14 cellular contexts compared by ENCODE assay signal in genomic region chr1:242522304-242522945, GRCh38. TPM values are rescaled to one million over a fixed set of nuclear protein-coding genes. Genes with fewer than 3 reads are reported as not detected.
A peak's percentile ranks its signal among the peaks of the same experiment; 100 is the strongest.
DNase-seq lines count a peak whose midpoint lies in the region; ATAC-seq and TF ChIP-seq lines count a peak whose summit lies in the region.
"Had no signal": no experiment of that assay in that cellular context is flagged by ENCODE, and none has a peak within 500 bp of the region (broad histone marks: within the 10 kb centered on the region; RNA-seq: fewer than 3 reads in every experiment).

No MANE protein-coding gene starts in this region.

- DNase-seq in HT1080 (ENCODE audit: low read depth) (peak; percentile 77), coronary artery (ENCODE audit: low spot score) (no peak), osteoblast (ENCODE audit: insufficient read length, low spot score, missing footprints) (peak; percentile 84), NCI-H345 treated with DMSO at 0.1 percent for 48 hours (lab: John Stamatoyannopoulos, UW; ENCODE audit: unreplicated experiment) (no peak)
- no peak for DNase-seq in central memory CD4-positive, alpha-beta T cell
- DNase-seq: CD4-positive, alpha-beta T cell; foreskin melanocyte; PC-9; right lobe of liver; testis had no signal

- H3K4me2 ChIP-seq in osteoblast (ENCODE audit: insufficient read depth, low read length) = no peak overlapping the region
- H3K4me2 ChIP-seq: PC-9 had no signal

- peaks cover 32% of the 10 kb centered on the region for H3K27me3 ChIP-seq in osteoblast (ENCODE audit: insufficient read depth, low read length)
- H3K27me3 ChIP-seq: right lobe of liver, testis had no signal

- no peaks in the 10 kb centered on the region for H4K20me1 ChIP-seq in osteoblast (ENCODE audit: insufficient read depth, low read length)

- H3K36me3 ChIP-seq in osteoblast (ENCODE audit: insufficient read depth, low read length) = no peaks in the 10 kb centered on the region
- H3K36me3 ChIP-seq: right lobe of liver had no signal

- H3K4me3 ChIP-seq in coronary artery (peak overlapping the region; percentile 74), osteoblast (ENCODE audit: insufficient read depth, low read length) (no peak overlapping the region)
- H3K4me3 ChIP-seq: PC-9, right lobe of liver had no signal

- H3K9me3 ChIP-seq in osteoblast (ENCODE audit: low read depth, low read length) = no peaks in the 10 kb centered on the region
- H3K9me3 ChIP-seq: right lobe of liver, testis had no signal

- ATAC-seq in GM18867 (IDR thresholded peaks at IDR 0.05; ENCODE audit: unreplicated experiment) (peak; percentile 60), GM21390 (IDR thresholded peaks at IDR 0.05; ENCODE audit: unreplicated experiment) (no peak), HG02870 (IDR thresholded peaks at IDR 0.05; ENCODE audit: unreplicated experiment) (no peak)
- ATAC-seq: right lobe of liver had no signal

- H2AFZ ChIP-seq in osteoblast (ENCODE audit: low read length) = no peak overlapping the region
- H2AFZ ChIP-seq: PC-9 had no signal

- no peaks in the 10 kb centered on the region for H3K4me1 ChIP-seq in osteoblast (ENCODE audit: insufficient read depth, low read length)

- TF ChIP-seq CTCF in coronary artery (IDR thresholded peaks at IDR 0.05) (no peak), osteoblast (IDR thresholded peaks at IDR 0.05; ENCODE audit: extremely low read depth, low read depth, low read length) (no peak)

- H3K79me2 ChIP-seq in osteoblast (ENCODE audit: insufficient read depth, low read length) = no peaks in the 10 kb centered on the region

- no peak overlapping the region for H3K27ac ChIP-seq in coronary artery
- no peak overlapping the region for H3K27ac ChIP-seq in osteoblast (ENCODE audit: low read depth, low read length)
- H3K27ac ChIP-seq: PC-9, right lobe of liver, testis had no signal

RNA-seq across cellular contexts. Expression of gene PLD5, which starts 2.1 kb away (rescaled TPM):
- 0.33 and 1.2 TPM in 2 replicates for total RNA-seq in HT1080 (2014; rRNA removed; shearing (Covaris generic))
- 0.09 and 0.21 TPM in 2 replicates for polyA plus RNA-seq in HT1080 (2015; cell fraction: cytosol; rRNA removed)
- polyA plus RNA-seq in HT1080 (2015; cell fraction: nucleus; rRNA removed) = 0.11 TPM in 1 of 2 replicates, not detected in the other
- not detected in 2 replicates for total RNA-seq in osteoblast
- total RNA-seq: activated CD8-positive, alpha-beta memory T cell treated with anti-CD3 and anti-CD28 coated beads for 36 hours; CD4-positive, alpha-beta T cell; PC-9 had no signal

Comparison
In these comparisons a context has a peak if more than half of its experiments do, and no peak if none do; other contexts are left out.
1. DNase-seq: peak in HT1080 (single experiment) and osteoblast (single experiment); none in coronary artery (single experiment), NCI-H345 treated with DMSO at 0.1 percent for 48 hours (single experiment) and central memory CD4-positive, alpha-beta T cell (single experiment).